20 cellular contexts compared by ENCODE assay signal in genomic region chr17:5365831-5366230, GRCh38.
"Had no signal": no experiment of that assay in that cellular context is flagged by ENCODE, and none has a peak within 500 bp of the region (broad histone marks: within the 10 kb centered on the region; RNA-seq: fewer than 3 reads in every experiment).

No MANE protein-coding gene starts in this region.

- H3K4me3 ChIP-seq: hepatocyte, mucosa of descending colon, transverse colon had no signal

- ATAC-seq: activated naive CD4-positive, alpha-beta T cell treated with anti-CD3 and anti-CD28 coated beads, Interleukin-2, amount 50 U/mL, for 72 hours; left lobe of liver; mucosa of descending colon; natural killer cell; SK-N-SH treated with all-trans-retinoic acid at 6 μM for 48 hours had no signal

- H3K27me3 ChIP-seq: brain microvascular endothelial cell, hepatocyte, neutrophil, transverse colon had no signal

- H3K9me3 Mint-ChIP-seq: activated naive CD4-positive, alpha-beta T cell treated with anti-CD3 and anti-CD28 coated beads, Interleukin-2, amount 50 U/mL, for 72 hours; natural killer cell had no signal

- H3K27ac ChIP-seq: brain microvascular endothelial cell, hepatocyte, neutrophil, transverse colon had no signal

- H3K4me3 Mint-ChIP-seq: natural killer cell had no signal

- H2AFZ ChIP-seq: hepatocyte had no signal

- H3K4me1 Mint-ChIP-seq: natural killer cell had no signal

- H3K4me1 ChIP-seq: transverse colon had no signal

- DNase-seq: activated CD4-positive, alpha-beta T cell treated with anti-CD3 and anti-CD28 coated beads for 1 hour; activated CD4-positive, alpha-beta T cell treated with anti-CD3 and anti-CD28 coated beads, Interleukin-2, amount 50 U/mL, for 4 hours; activated gamma-delta T cell; activated T-cell treated with anti-CD3 and anti-CD28 coated beads, Interleukin-2, amount 50 U/mL, for 48 hours; amygdala; brain microvascular endothelial cell; dermis blood vessel endothelial cell; erythroblast; islet precursor cell; mucosa of descending colon; natural killer cell; stimulated activated CD4-positive, alpha-beta T cell treated with anti-CD3 and anti-CD28 coated beads, Interleukin-2, amount 100 ng/mL, for 48 hours; stimulated activated naive CD4-positive, alpha-beta T cell treated with Interleukin-2 at 50 U/mL for 16 hours; substantia nigra; transverse colon had no signal

- H3K4me2 ChIP-seq: hepatocyte had no signal

- H3K9me3 ChIP-seq: mucosa of descending colon, neutrophil, transverse colon had no signal
